In the genomic region with DNA sequence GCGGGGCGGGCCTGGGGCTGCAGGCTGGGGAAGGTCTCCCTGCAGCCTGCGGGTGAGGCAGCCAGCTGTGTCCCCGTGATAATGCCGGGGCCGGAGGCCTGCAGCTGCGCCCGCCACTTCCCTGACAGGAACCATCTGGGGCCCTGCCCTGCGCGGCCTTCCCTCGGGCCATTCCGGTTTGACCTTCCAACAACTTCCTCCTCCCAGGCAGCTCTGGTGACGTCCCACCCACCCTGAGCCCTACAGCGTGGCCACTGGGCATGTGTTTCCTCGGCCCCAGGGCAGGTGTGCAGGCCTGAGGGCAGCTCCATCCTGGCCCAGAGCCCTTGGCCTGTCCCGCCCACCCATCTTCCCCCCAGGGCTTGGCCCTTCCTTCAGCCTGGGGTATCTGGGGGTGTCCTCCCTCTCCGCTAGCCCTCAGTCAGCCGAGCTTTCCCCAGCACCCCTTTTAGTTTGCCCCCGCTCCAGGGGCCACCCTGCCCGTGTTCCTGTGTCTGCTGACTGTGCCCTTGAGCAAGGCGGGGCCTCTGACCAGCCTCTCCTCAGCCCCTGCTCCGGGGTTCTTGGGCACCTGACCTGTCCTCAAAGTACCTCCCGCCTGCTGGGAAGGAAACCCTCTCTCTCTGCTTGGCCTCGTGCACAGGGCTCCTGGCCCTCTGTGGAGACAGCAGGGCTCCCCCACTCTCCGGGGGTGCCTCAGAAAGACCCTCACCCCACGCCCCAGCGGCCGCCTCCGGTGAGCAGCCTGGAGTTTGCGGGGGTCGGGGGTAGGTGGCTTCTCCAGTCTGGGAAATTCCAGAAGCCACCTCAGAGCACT, we compare ENCODE assay signal across 9 cellular contexts. TPM values are rescaled to one million over a fixed set of nuclear protein-coding genes. Genes with fewer than 3 reads are reported as not detected.
DNase-seq lines count a peak whose midpoint lies in the region; ATAC-seq and TF ChIP-seq lines count a peak whose summit lies in the region.
"Had no signal": no experiment of that assay in that cellular context is flagged by ENCODE, and none has a peak within 500 bp of the region (broad histone marks: within the 10 kb centered on the region; RNA-seq: fewer than 3 reads in every experiment).

CBFA2T3 (minus strand) TSS at position 180 of the 817 bp plus-strand sequence. CDS start 400 bp downstream, outside the sequence.

- peaks cover 26% of the 10 kb centered on the region for H3K27me3 ChIP-seq in lower lobe of right lung (ENCODE audit: low read depth)
- peaks cover 17% of the 10 kb centered on the region for H3K27me3 ChIP-seq in upper lobe of right lung

- H3K4me3 Mint-ChIP-seq in activated B cell treated with CpG ODN at 0.5 μM for 24 hours, result peak within 1 kb of the TSS; percentile 86

- no peaks in the 10 kb centered on the region for H3K27me3 Mint-ChIP-seq in activated B cell treated with CpG ODN at 0.5 μM for 24 hours

- no peaks in the 10 kb centered on the region for H3K9me3 ChIP-seq in lower lobe of right lung
- H3K9me3 ChIP-seq in upper lobe of right lung, result no peaks in the 10 kb centered on the region

- ATAC-seq in activated B cell treated with CpG ODN at 0.5 μM for 24 hours (ENCODE audit: low read depth), result peak; percentile 6
- peak; percentile 76 to 83 for ATAC-seq in lower lobe of right lung
- ATAC-seq in upper lobe of right lung, result peak; percentile 87

- DNase-seq in DMS53 (lab: John Stamatoyannopoulos, UW) (peak; percentile 46), DMS53 treated with DMSO at 0.1 percent for 48 hours (lab: John Stamatoyannopoulos, UW; ENCODE audit: unreplicated experiment) (no peak), activated B cell treated with CpG ODN at 0.5 μM for 24 hours (no peak), lower lobe of right lung (peak; percentile 87), upper lobe of right lung (peak; percentile 86), cerebellar nuclear complex (lab: John Stamatoyannopoulos, UW) (no peak), GM19240 (ENCODE audit: insufficient read length, low spot score) (no peak), NCI-H526 treated with DMSO at 0.1 percent for 48 hours (lab: John Stamatoyannopoulos, UW) (no peak)

- H3K36me3 ChIP-seq in lower lobe of right lung (no peaks in the 10 kb centered on the region), upper lobe of right lung (no peaks in the 10 kb centered on the region)

- peaks cover 33% of the 10 kb centered on the region for H3K4me1 ChIP-seq in lower lobe of right lung
- H3K4me1 ChIP-seq in upper lobe of right lung, result peaks cover 23% of the 10 kb centered on the region

- CTCF ChIA-PET in activated B cell treated with CpG ODN at 0.5 μM for 24 hours (lab: Charles Lee), result interaction anchor here (1.0 to 1.3 kb wide), 2 partner anchors 9 to 121 kb away, joined by 3 to 4 read pairs; no protein-coding TSS in a partner anchor

- peaks cover 4% of the 10 kb centered on the region for H3K36me3 Mint-ChIP-seq in activated B cell treated with CpG ODN at 0.5 μM for 24 hours (ENCODE audit: low read depth)

- H3K27ac ChIP-seq in lower lobe of right lung, result peak within 1 kb of the TSS; percentile 56
- H3K27ac ChIP-seq in upper lobe of right lung, result peak within 1 kb of the TSS; percentile 36
- H3K27ac ChIP-seq: 22Rv1 had no signal

- TF ChIP-seq CTCF in activated B cell treated with CpG ODN at 0.5 μM for 24 hours (IDR thresholded peaks at IDR 0.05) (no peak), lower lobe of right lung (IDR thresholded peaks at IDR 0.05) (no peak), upper lobe of right lung (IDR thresholded peaks at IDR 0.05) (no peak)

- no peaks in the 10 kb centered on the region for H3K9me3 Mint-ChIP-seq in activated B cell treated with CpG ODN at 0.5 μM for 24 hours

- intact Hi-C loops in activated B cell treated with CpG ODN at 0.5 μM for 24 hours (cut with micrococcal nuclease) (no loop called here), lower lobe of right lung (cut with DNase I) (no loop called here), upper lobe of right lung (cut with DNase I) (no loop called here)

- POLR2A ChIA-PET in activated B cell treated with CpG ODN at 0.5 μM for 24 hours (lab: Charles Lee), result interaction anchor here (1.2 to 4.2 kb wide), 12 partner anchors 9 to 121 kb away, joined by 3 to 126 read pairs (median 6); partner anchors contain the start of gene ACSF3

- peaks cover 91% of the 10 kb centered on the region for H3K4me1 Mint-ChIP-seq in activated B cell treated with CpG ODN at 0.5 μM for 24 hours

- H3K4me3 ChIP-seq in lower lobe of right lung (peak within 1 kb of the TSS; percentile 45), upper lobe of right lung (peak within 1 kb of the TSS; percentile 37)

- H3K27ac Mint-ChIP-seq in activated B cell treated with CpG ODN at 0.5 μM for 24 hours, result peak within 1 kb of the TSS; percentile 83

RNA-seq across cellular contexts. Expression of gene CBFA2T3, which starts in this region (rescaled TPM):
- total RNA-seq in activated B cell treated with CpG ODN at 0.5 μM for 24 hours (50.8 and 63.3 TPM in 2 replicates), lower lobe of right lung (14.3 TPM), upper lobe of right lung (19.0 TPM)

Comparison
In these comparisons a context has a peak if more than half of its experiments do, and no peak if none do; other contexts are left out.
1. DNase-seq: peak in DMS53 (single experiment), lower lobe of right lung (single experiment) and upper lobe of right lung (single experiment); none in DMS53 treated with DMSO at 0.1 percent for 48 hours (single experiment), activated B cell treated with CpG ODN at 0.5 μM for 24 hours (single experiment), cerebellar nuclear complex (0 of 2), GM19240 (single experiment) and NCI-H526 treated with DMSO at 0.1 percent for 48 hours (single experiment).
2. ATAC-seq: peak in every context shown above with its lines; median percentile 87 in upper lobe of right lung; 80 in lower lobe of right lung; 6 in activated B cell treated with CpG ODN at 0.5 μM for 24 hours.